8 cellular contexts compared by ENCODE assay signal in genomic region chr22:44180706-44181032, GRCh38. TPM values are rescaled to one million over a fixed set of nuclear protein-coding genes. Genes with fewer than 3 reads are reported as not detected.
A peak's percentile ranks its signal among the peaks of the same experiment; 100 is the strongest.
DNase-seq lines count a peak whose midpoint lies in the region; ATAC-seq and TF ChIP-seq lines count a peak whose summit lies in the region.

TSS of gene PARVG (plus strand) at chr22:44180925. CDS start at chr22:44183330, 2,405 bp downstream.

- H3K27me3 Mint-ChIP-seq in CD14-positive monocyte (ENCODE audit: low read depth in 3 of 3): no peaks in the 10 kb centered on the region

- no peaks in the 10 kb centered on the region for H3K36me3 ChIP-seq in colonic mucosa

- H3K4me1 ChIP-seq in colonic mucosa: no peaks in the 10 kb centered on the region

- peak; percentile 59 for ATAC-seq in GM21529 (IDR thresholded peaks at IDR 0.05; ENCODE audit: unreplicated experiment)

- TF ChIP-seq CTCF in CD14-positive monocyte (IDR thresholded peaks at IDR 0.05): no peak
- TF ChIP-seq CTCF in colonic mucosa (IDR thresholded peaks at IDR 0.05): no peak

- H3K36me3 Mint-ChIP-seq in CD14-positive monocyte: peaks cover 23 to 27% of the 10 kb centered on the region in 2 donors

- peak within 1 kb of the TSS; percentile 90 to 95 for H3K4me3 Mint-ChIP-seq in CD14-positive monocyte

- intact Hi-C loops in CD14-positive monocyte (cut with micrococcal nuclease): loop anchor here (5.0 to 10.0 kb wide), 3 partner anchors 113 to 444 kb away; partner anchors contain the start of gene RTL6 (in 1 of the 2)
- intact Hi-C loops in colonic mucosa (cut with DNase I): no loop called here

- in situ Hi-C loops in SK-MEL-5 (cut with HindIII; ENCODE audit: low pct_unique_long_range_greater_than_20kb, low sequenced_read_pairs): no loop called here

- H3K4me3 ChIP-seq in colonic mucosa (peak within 1 kb of the TSS; percentile 23), skin epidermis (peak within 1 kb of the TSS; percentile 17 to 46 (median 36))

- H3K27ac Mint-ChIP-seq in CD14-positive monocyte: peak within 1 kb of the TSS; percentile 96 to 100 (median 98)

- no peaks in the 10 kb centered on the region for H3K9me3 ChIP-seq in colonic mucosa

- H3K27ac ChIP-seq in colonic mucosa (peak within 1 kb of the TSS; percentile 60), skin epidermis (peak within 1 kb of the TSS in 20 of 21 experiments; percentile 3 to 95 (median 79))

- H3K4me1 Mint-ChIP-seq in CD14-positive monocyte: peaks cover 35% of the 10 kb centered on the region

- DNase-seq in CD14-positive monocyte (ENCODE audit: low spot score) (peak; percentile 45), SK-MEL-5 (ENCODE audit: low read depth, low spot score) (peak; percentile 73), colonic mucosa (no peak), cortex of kidney (lab: John Stamatoyannopoulos, UW) (no peak), NCI-H128 (lab: John Stamatoyannopoulos, UW; ENCODE audit: unreplicated experiment) (no peak), epidermal melanocyte (ENCODE audit: insufficient read length, low spot score) (no peak)

- peak within 1 kb of the TSS in 1 of 2 donors; percentile 63 for H3K9ac ChIP-seq in colonic mucosa (ENCODE audit: low read depth in 2 of 2, low read length in 2 of 2)

- no peaks in the 10 kb centered on the region for H3K27me3 ChIP-seq in colonic mucosa

- H3K9me3 Mint-ChIP-seq in CD14-positive monocyte: no peaks in the 10 kb centered on the region

RNA-seq across cellular contexts. Expression of gene PARVG, which starts in this region (rescaled TPM):
- 100 to 1,000 TPM; 169 to 190 TPM for polyA plus RNA-seq in CD14-positive monocyte
- 0.16 TPM in 1 of 2 replicates, not detected in the other for total RNA-seq in SK-MEL-5 (2014; rRNA removed; shearing (Covaris generic))
- not detected in 2 replicates for polyA plus RNA-seq in SK-MEL-5 (2015; cell fraction: cytosol; rRNA removed)
- not detected in 2 replicates for polyA plus RNA-seq in SK-MEL-5 (2015; cell fraction: nucleus; rRNA removed)
- 1 to 10 TPM; 2.4 to 4.1 TPM for total RNA-seq in colonic mucosa

Comparison
In these comparisons a context has a peak if more than half of its experiments do, and no peak if none do; other contexts are left out.
1. Peak in DNase-seq in SK-MEL-5; RNA of the gene not detected or under 1 TPM.